Comparison of ENCODE assay signal across 8 cellular contexts in genomic region chr4:140094701-140095420, GRCh38. TPM values are rescaled to one million over a fixed set of nuclear protein-coding genes. Genes with fewer than 3 reads are reported as not detected.
DNase-seq lines count a peak whose midpoint lies in the region; ATAC-seq and TF ChIP-seq lines count a peak whose summit lies in the region.

No MANE protein-coding gene starts in this region.

- peak overlapping the region; percentile 85 for H3K27ac ChIP-seq in A673 (ENCODE audit: low read depth, low read length, poor library complexity, severe bottlenecking)
- peak overlapping the region; percentile 55 for H3K27ac ChIP-seq in subcutaneous abdominal adipose tissue (ENCODE audit: low read depth, low read length)

- H3K36me3 ChIP-seq in A673 (ENCODE audit: insufficient read depth, low read length, poor library complexity, severe bottlenecking) (no peaks in the 10 kb centered on the region), MG63 (no peaks in the 10 kb centered on the region), mucosa of stomach (ENCODE audit: control insufficient read depth, insufficient read depth, low read length) (no peaks in the 10 kb centered on the region), subcutaneous abdominal adipose tissue (ENCODE audit: control insufficient read depth in 5 of 5, insufficient read depth in 5 of 5, low read length in 5 of 5) (no peaks in the 10 kb centered on the region)

- H3K36me3 Mint-ChIP-seq in activated CD4-positive, alpha-beta T cell treated with anti-CD3 and anti-CD28 coated beads, Interleukin-2, amount 10 ng/mL, durations not matched to agents 24 days and 14 days (ENCODE audit: low read depth), result no peaks in the 10 kb centered on the region

- H3K9me3 ChIP-seq in A673 (ENCODE audit: low read depth, low read length, poor library complexity, severe bottlenecking) (no peaks in the 10 kb centered on the region), MG63 (no peaks in the 10 kb centered on the region), mucosa of stomach (ENCODE audit: control insufficient read depth, low read length) (no peaks in the 10 kb centered on the region), subcutaneous abdominal adipose tissue (ENCODE audit: control insufficient read depth in 5 of 5, low read length in 5 of 5) (no peaks in the 10 kb centered on the region)

- no peak for DNase-seq in A673 (ENCODE audit: low spot score)
- peak; percentile 25 for DNase-seq in MG63
- DNase-seq in activated CD4-positive, alpha-beta T cell treated with anti-CD3 and anti-CD28 coated beads, Interleukin-2, amount 10 ng/mL, durations not matched to agents 24 days and 14 days, result peak; percentile 83
- peak; percentile 50 for DNase-seq in effector CD4-positive, alpha-beta T cell

- H3K27ac Mint-ChIP-seq in activated CD4-positive, alpha-beta T cell treated with anti-CD3 and anti-CD28 coated beads, Interleukin-2, amount 10 ng/mL, durations not matched to agents 24 days and 14 days, result peak overlapping the region; percentile 94

- POLR2A ChIA-PET in A673 (lab: Charles Lee; ENCODE audit: low non-redundant PET), result no interaction called here

- H3K9ac ChIP-seq in mucosa of stomach (ENCODE audit: low read length) (no peak overlapping the region), subcutaneous abdominal adipose tissue (ENCODE audit: low read length in 5 of 5) (peak overlapping the region in 2 of 5 donors; percentile 1 to 53)

- H3K4me1 Mint-ChIP-seq in activated CD4-positive, alpha-beta T cell treated with anti-CD3 and anti-CD28 coated beads, Interleukin-2, amount 10 ng/mL, durations not matched to agents 24 days and 14 days, result peaks cover 68% of the 10 kb centered on the region

- no TSS peak for BruUV-seq in A673 (replicated peaks; lab: Mats Ljungman, UMichigan)

- no peaks in the 10 kb centered on the region for H3K9me3 Mint-ChIP-seq in activated CD4-positive, alpha-beta T cell treated with anti-CD3 and anti-CD28 coated beads, Interleukin-2, amount 10 ng/mL, durations not matched to agents 24 days and 14 days

- H3K4me1 ChIP-seq in A673 (ENCODE audit: insufficient read depth, low read length, poor library complexity, severe bottlenecking) (peaks cover 66% of the 10 kb centered on the region), mucosa of stomach (ENCODE audit: control insufficient read depth, insufficient read depth, low read length) (peaks cover 45% of the 10 kb centered on the region), subcutaneous abdominal adipose tissue (ENCODE audit: control insufficient read depth in 5 of 5, insufficient read depth in 5 of 5, low read length in 5 of 5) (peaks cover 3 to 88% (median 74%) of the 10 kb centered on the region in 5 donors)

- H3K27me3 ChIP-seq in A673 (replicated peaks; ENCODE audit: insufficient read depth, low read depth, low read length, poor library complexity) (no peaks in the 10 kb centered on the region), MG63 (no peaks in the 10 kb centered on the region), mucosa of stomach (ENCODE audit: control insufficient read depth, insufficient read depth, low read length) (no peaks in the 10 kb centered on the region), subcutaneous abdominal adipose tissue (ENCODE audit: control insufficient read depth in 5 of 5, insufficient read depth in 4 of 5, low read length in 5 of 5) (no peaks in the 10 kb centered on the region)

- H3K4me3 ChIP-seq in A673 (ENCODE audit: low read depth, low read length, poor library complexity, severe bottlenecking), result no peak overlapping the region
- no peak overlapping the region for H3K4me3 ChIP-seq in MG63
- peak overlapping the region; percentile 7 for H3K4me3 ChIP-seq in mucosa of stomach (ENCODE audit: low read length)
- peak overlapping the region in 2 of 5 donors; percentile 25 to 47 for H3K4me3 ChIP-seq in subcutaneous abdominal adipose tissue (ENCODE audit: low read depth in 1 of 5, low read length in 5 of 5)

- peak overlapping the region; percentile 86 for H3K4me3 Mint-ChIP-seq in activated CD4-positive, alpha-beta T cell treated with anti-CD3 and anti-CD28 coated beads, Interleukin-2, amount 10 ng/mL, durations not matched to agents 24 days and 14 days

- no peak for ATAC-seq in GM19397 (IDR thresholded peaks at IDR 0.05; ENCODE audit: unreplicated experiment)
- ATAC-seq in GM18868 (IDR thresholded peaks at IDR 0.05; ENCODE audit: unreplicated experiment), result no peak

- intact Hi-C loops in A673 (cut with micrococcal nuclease; ENCODE audit: unreplicated experiment), result loop anchor here (5.0 kb wide), 2 partner anchors 57 to 147 kb away; partner anchors contain the start of gene MAML3
- intact Hi-C loops in activated CD4-positive, alpha-beta T cell treated with anti-CD3 and anti-CD28 coated beads, Interleukin-2, amount 10 ng/mL, durations not matched to agents 24 days and 14 days (cut with micrococcal nuclease), result loop anchor here (1.0 to 10.0 kb wide), 7 partner anchors 8 to 538 kb away; partner anchors contain the start of genes SCOC and SETD7

- no peak for TF ChIP-seq CTCF in A673 (conservative IDR thresholded peaks at IDR 0.05; ENCODE audit: low read depth, low read length)

- CTCF ChIA-PET in A673 (lab: Charles Lee), result interaction anchor here (0.8 to 1.2 kb wide), 2 partner anchors 22 to 45 kb away, joined by 3 read pairs; no protein-coding TSS in a partner anchor

- peaks cover 4% of the 10 kb centered on the region for H3K27me3 Mint-ChIP-seq in activated CD4-positive, alpha-beta T cell treated with anti-CD3 and anti-CD28 coated beads, Interleukin-2, amount 10 ng/mL, durations not matched to agents 24 days and 14 days

RNA-seq across cellular contexts. Expression of gene MAML3, which starts 59.1 kb away (rescaled TPM):
- total RNA-seq in A673 (2021), result 3.7 and 4.3 TPM in 2 replicates
- 0.12 and 0.13 TPM in 2 replicates for total RNA-seq in MG63 (2014; rRNA removed; shearing (Covaris generic); ENCODE audit: low replicate concordance)
- 0.52 and 0.54 TPM in 2 replicates for total RNA-seq in activated CD4-positive, alpha-beta T cell treated with anti-CD3 and anti-CD28 coated beads, Interleukin-2, amount 10 ng/mL, durations not matched to agents 24 days and 14 days
